Comparison of ENCODE assay signal across 25 cellular contexts in the genomic region with DNA sequence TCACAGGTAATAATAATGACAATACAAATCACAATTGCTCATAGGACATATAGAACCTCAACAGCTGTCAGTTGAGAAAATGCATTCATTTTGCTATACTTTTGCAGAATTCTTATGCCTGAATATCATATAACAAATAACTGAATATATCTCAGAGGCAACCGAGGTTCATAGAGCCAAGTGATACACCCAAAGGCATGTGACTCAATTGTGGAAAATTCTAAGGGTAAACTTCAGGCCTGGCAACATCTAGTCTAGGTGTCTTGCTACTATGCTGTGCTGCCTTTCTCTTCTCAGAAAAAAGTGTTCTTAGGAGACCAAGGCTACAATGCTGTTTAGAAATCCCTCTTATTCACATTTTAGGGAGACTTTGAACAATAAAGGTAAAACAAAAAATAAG.
"Had no signal": no experiment of that assay in that cellular context is flagged by ENCODE, and none has a peak within 500 bp of the region (broad histone marks: within the 10 kb centered on the region; RNA-seq: fewer than 3 reads in every experiment).

No MANE protein-coding gene starts in this region.

- H3K9me3 Mint-ChIP-seq: activated T-helper 1 cell treated with anti-CD3 and anti-CD28 coated beads, Interleukin-12 subunit alpha, Interleukin-12 subunit beta, Interleukin-2, Interleukin-4 antibody, amounts not matched to agents 30 ng/mL and 10 ng/mL and 1 ng/mL, durations not matched to agents 14 hours and 24 hours and 36 hours; stimulated activated naive CD8-positive, alpha-beta T cell treated with anti-CD3 and anti-CD28 coated beads, Interleukin-15, amount 100 ng/mL, for 72 hours had no signal

- DNase-seq: activated CD4-positive, alpha-beta T cell treated with anti-CD3 and anti-CD28 coated beads for 1 hour; activated CD4-positive, alpha-beta T cell treated with anti-CD3 and anti-CD28 coated beads, Interleukin-2, amount 50 U/mL, for 1 hour; activated CD8-positive, alpha-beta T cell treated with anti-CD3 and anti-CD28 coated beads, Interleukin-2, amount 10 ng/mL, durations not matched to agents 7 days and 5 days; activated gamma-delta T cell; activated naive CD4-positive, alpha-beta T cell treated with anti-CD3 and anti-CD28 coated beads, Interleukin-2, amount 50 U/mL, for 16 hours; activated naive CD8-positive, alpha-beta T cell treated with anti-CD3 and anti-CD28 coated beads, Interleukin-2, amount 50 U/mL, for 24 hours; aorta; cerebellar nuclear complex; cortex of kidney; glutamatergic neuron; immature natural killer cell; kidney glomerular epithelial cell; left lung; mammary epithelial cell; naive thymus-derived CD8-positive, alpha-beta T cell; small intestine; stimulated activated CD4-positive, alpha-beta T cell treated with anti-CD3 and anti-CD28 coated beads, Interleukin-2, amount 100 ng/mL, for 24 hours; stimulated activated naive CD8-positive, alpha-beta T cell treated with anti-CD3 and anti-CD28 coated beads, Interleukin-15, amount 100 ng/mL, for 72 hours; T-helper 9 cell; tibial artery had no signal

- H3K27me3 ChIP-seq: hepatocyte, left lung, neural progenitor cell, tibial artery had no signal

- H3K4me3 ChIP-seq: hepatocyte, left lung, neural progenitor cell, tibial artery had no signal

- H3K4me1 ChIP-seq: left lung had no signal

- H3K27ac ChIP-seq: left lung, neural progenitor cell, tibial artery had no signal

- H3K9me3 ChIP-seq: left lung, tibial artery had no signal

- H3K9ac ChIP-seq: neural progenitor cell had no signal

- H3K36me3 ChIP-seq: left lung, neural progenitor cell, tibial artery had no signal

- H3K4me1 Mint-ChIP-seq: activated naive CD8-positive, alpha-beta T cell treated with anti-CD3 and anti-CD28 coated beads, Interleukin-2, amount 50 U/mL, for 24 hours; immature natural killer cell; naive thymus-derived CD8-positive, alpha-beta T cell; neural progenitor cell; stimulated activated effector memory CD8-positive, alpha-beta T cell treated with anti-CD3 and anti-CD28 coated beads, Interleukin-12 subunit alpha, Interleukin-12 subunit beta, amount 100 ng/mL, for 72 hours; stimulated activated naive CD8-positive, alpha-beta T cell treated with anti-CD3 and anti-CD28 coated beads, Interleukin-15, amount 100 ng/mL, for 72 hours had no signal

- H3K36me3 Mint-ChIP-seq: immature natural killer cell; neural progenitor cell; stimulated activated effector memory CD8-positive, alpha-beta T cell treated with anti-CD3 and anti-CD28 coated beads, Interleukin-12 subunit alpha, Interleukin-12 subunit beta, amount 100 ng/mL, for 72 hours had no signal

- ATAC-seq: activated CD8-positive, alpha-beta T cell treated with anti-CD3 and anti-CD28 coated beads, Interleukin-2, amount 10 ng/mL, durations not matched to agents 7 days and 5 days; activated naive CD8-positive, alpha-beta T cell treated with anti-CD3 and anti-CD28 coated beads, Interleukin-2, amount 50 U/mL, for 24 hours; naive thymus-derived CD8-positive, alpha-beta T cell; stimulated activated effector memory CD8-positive, alpha-beta T cell treated with anti-CD3 and anti-CD28 coated beads, Interleukin-12 subunit alpha, Interleukin-12 subunit beta, amount 100 ng/mL, for 72 hours; stimulated activated naive CD8-positive, alpha-beta T cell treated with anti-CD3 and anti-CD28 coated beads, Interleukin-15, amount 100 ng/mL, for 72 hours had no signal

- H3K27ac Mint-ChIP-seq: activated CD8-positive, alpha-beta T cell treated with anti-CD3 and anti-CD28 coated beads, Interleukin-2, amount 10 ng/mL, durations not matched to agents 7 days and 5 days; activated naive CD8-positive, alpha-beta T cell treated with anti-CD3 and anti-CD28 coated beads, Interleukin-2, amount 50 U/mL, for 24 hours; activated T-helper 1 cell treated with anti-CD3 and anti-CD28 coated beads, Interleukin-12 subunit alpha, Interleukin-12 subunit beta, Interleukin-2, Interleukin-4 antibody, amounts not matched to agents 30 ng/mL and 10 ng/mL and 1 ng/mL, durations not matched to agents 14 hours and 24 hours and 36 hours; immature natural killer cell; naive thymus-derived CD8-positive, alpha-beta T cell; neural progenitor cell; stimulated activated effector memory CD8-positive, alpha-beta T cell treated with anti-CD3 and anti-CD28 coated beads, Interleukin-12 subunit alpha, Interleukin-12 subunit beta, amount 100 ng/mL, for 72 hours; stimulated activated naive CD8-positive, alpha-beta T cell treated with anti-CD3 and anti-CD28 coated beads, Interleukin-15, amount 100 ng/mL, for 72 hours had no signal

- H3K4me3 Mint-ChIP-seq: activated CD8-positive, alpha-beta T cell treated with anti-CD3 and anti-CD28 coated beads, Interleukin-2, amount 10 ng/mL, durations not matched to agents 7 days and 5 days; activated naive CD8-positive, alpha-beta T cell treated with anti-CD3 and anti-CD28 coated beads, Interleukin-2, amount 50 U/mL, for 24 hours; activated T-helper 1 cell treated with anti-CD3 and anti-CD28 coated beads, Interleukin-12 subunit alpha, Interleukin-12 subunit beta, Interleukin-2, Interleukin-4 antibody, amounts not matched to agents 30 ng/mL and 10 ng/mL and 1 ng/mL, durations not matched to agents 14 hours and 24 hours and 36 hours; immature natural killer cell; mesothelial cell of epicardium; naive thymus-derived CD8-positive, alpha-beta T cell; neural progenitor cell; stimulated activated effector memory CD8-positive, alpha-beta T cell treated with anti-CD3 and anti-CD28 coated beads, Interleukin-12 subunit alpha, Interleukin-12 subunit beta, amount 100 ng/mL, for 72 hours; stimulated activated naive CD8-positive, alpha-beta T cell treated with anti-CD3 and anti-CD28 coated beads, Interleukin-15, amount 100 ng/mL, for 72 hours had no signal
